Comparison of ENCODE assay signal across 1 cellular context in the genomic region with DNA sequence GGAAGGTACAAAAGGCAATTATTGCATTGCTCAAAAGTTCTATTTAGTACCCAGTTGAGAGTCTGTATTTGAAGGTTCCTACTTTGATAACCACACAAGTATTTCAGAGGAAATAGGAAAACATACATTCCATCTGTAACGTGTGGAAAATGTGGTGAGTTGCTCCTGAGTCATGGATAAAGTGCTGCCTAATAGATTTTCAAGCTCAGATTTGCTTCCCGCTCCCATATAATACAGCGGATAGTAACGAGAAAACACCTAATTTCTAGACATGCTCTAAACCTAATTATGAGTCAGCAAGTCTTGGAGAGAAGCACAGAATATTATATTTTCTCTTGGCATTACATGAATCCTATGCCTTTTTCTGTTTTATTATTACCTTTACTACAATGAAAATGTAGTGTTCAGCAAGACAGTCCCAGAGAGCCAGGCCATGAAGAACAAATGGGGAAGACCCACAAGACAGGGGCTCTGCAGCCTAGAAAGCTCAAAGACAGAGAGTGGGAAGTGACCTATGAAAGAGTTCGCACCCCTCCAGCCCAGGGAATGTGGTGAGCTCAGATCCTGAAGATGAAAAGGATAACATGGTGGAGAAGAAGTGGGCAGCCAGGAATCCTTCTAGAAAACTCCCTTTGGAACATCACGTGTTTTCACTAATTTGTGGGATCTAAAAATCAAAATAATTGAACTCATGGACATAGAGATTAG.
TF ChIP-seq lines count a peak whose summit lies in the region.

No MANE protein-coding gene starts in this region.

TF ChIP-seq in GM23338, 12 proteins besides CTCF, POLR2A, EP300 and RAD21 (continued from another document):
- TF ChIP-seq, protein P1, sequence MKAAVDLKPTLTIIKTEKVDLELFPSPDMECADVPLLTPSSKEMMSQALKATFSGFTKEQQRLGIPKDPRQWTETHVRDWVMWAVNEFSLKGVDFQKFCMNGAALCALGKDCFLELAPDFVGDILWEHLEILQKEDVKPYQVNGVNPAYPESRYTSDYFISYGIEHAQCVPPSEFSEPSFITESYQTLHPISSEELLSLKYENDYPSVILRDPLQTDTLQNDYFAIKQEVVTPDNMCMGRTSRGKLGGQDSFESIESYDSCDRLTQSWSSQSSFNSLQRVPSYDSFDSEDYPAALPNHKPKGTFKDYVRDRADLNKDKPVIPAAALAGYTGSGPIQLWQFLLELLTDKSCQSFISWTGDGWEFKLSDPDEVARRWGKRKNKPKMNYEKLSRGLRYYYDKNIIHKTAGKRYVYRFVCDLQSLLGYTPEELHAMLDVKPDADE (IDR thresholded peaks at IDR 0.05): no peak
- TF ChIP-seq, protein P2, sequence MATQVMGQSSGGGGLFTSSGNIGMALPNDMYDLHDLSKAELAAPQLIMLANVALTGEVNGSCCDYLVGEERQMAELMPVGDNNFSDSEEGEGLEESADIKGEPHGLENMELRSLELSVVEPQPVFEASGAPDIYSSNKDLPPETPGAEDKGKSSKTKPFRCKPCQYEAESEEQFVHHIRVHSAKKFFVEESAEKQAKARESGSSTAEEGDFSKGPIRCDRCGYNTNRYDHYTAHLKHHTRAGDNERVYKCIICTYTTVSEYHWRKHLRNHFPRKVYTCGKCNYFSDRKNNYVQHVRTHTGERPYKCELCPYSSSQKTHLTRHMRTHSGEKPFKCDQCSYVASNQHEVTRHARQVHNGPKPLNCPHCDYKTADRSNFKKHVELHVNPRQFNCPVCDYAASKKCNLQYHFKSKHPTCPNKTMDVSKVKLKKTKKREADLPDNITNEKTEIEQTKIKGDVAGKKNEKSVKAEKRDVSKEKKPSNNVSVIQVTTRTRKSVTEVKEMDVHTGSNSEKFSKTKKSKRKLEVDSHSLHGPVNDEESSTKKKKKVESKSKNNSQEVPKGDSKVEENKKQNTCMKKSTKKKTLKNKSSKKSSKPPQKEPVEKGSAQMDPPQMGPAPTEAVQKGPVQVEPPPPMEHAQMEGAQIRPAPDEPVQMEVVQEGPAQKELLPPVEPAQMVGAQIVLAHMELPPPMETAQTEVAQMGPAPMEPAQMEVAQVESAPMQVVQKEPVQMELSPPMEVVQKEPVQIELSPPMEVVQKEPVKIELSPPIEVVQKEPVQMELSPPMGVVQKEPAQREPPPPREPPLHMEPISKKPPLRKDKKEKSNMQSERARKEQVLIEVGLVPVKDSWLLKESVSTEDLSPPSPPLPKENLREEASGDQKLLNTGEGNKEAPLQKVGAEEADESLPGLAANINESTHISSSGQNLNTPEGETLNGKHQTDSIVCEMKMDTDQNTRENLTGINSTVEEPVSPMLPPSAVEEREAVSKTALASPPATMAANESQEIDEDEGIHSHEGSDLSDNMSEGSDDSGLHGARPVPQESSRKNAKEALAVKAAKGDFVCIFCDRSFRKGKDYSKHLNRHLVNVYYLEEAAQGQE (IDR thresholded peaks at IDR 0.05; ENCODE audit: unreplicated experiment): no peak
- TF ChIP-seq EZH2phosphoT487 (IDR thresholded peaks at IDR 0.05; ENCODE audit: unreplicated experiment) (no peak), JUNB (IDR thresholded peaks at IDR 0.05; ENCODE audit: unreplicated experiment) (no peak), ZNF331 (CRISPR knock-in tag; IDR thresholded peaks at IDR 0.05; ENCODE audit: low read depth) (no peak)
